25 cellular contexts compared by ENCODE assay signal in genomic region chr7:39695852-39696586, GRCh38.
DNase-seq lines count a peak whose midpoint lies in the region; ATAC-seq, FAIRE-seq and TF ChIP-seq lines count a peak whose summit lies in the region.
"Had no signal": no experiment of that assay in that cellular context is flagged by ENCODE, and none has a peak within 500 bp of the region (broad histone marks: within the 10 kb centered on the region; RNA-seq: fewer than 3 reads in every experiment).

No MANE protein-coding gene starts in this region.

- no peaks in the 10 kb centered on the region for H3K9me3 ChIP-seq in T-helper 17 cell (ENCODE audit: control insufficient read depth, low read length, poor library complexity, severe bottlenecking)
- no peaks in the 10 kb centered on the region for H3K9me3 ChIP-seq in hepatocyte (ENCODE audit: low read depth)
- H3K9me3 ChIP-seq: Caco-2, HAP-1, Peyer's patch had no signal

- H3K4me1 ChIP-seq in hepatocyte (ENCODE audit: insufficient read depth): no peaks in the 10 kb centered on the region
- H3K4me1 ChIP-seq: Caco-2, Peyer's patch had no signal

- no peak overlapping the region for H3K4me3 Mint-ChIP-seq in activated naive CD8-positive, alpha-beta T cell
- H3K4me3 Mint-ChIP-seq in activated naive CD8-positive, alpha-beta T cell treated with anti-CD3 and anti-CD28 coated beads, Interleukin-2, amount 50 U/mL, for 24 hours: no peak overlapping the region
- no peak overlapping the region for H3K4me3 Mint-ChIP-seq in T-helper 17 cell
- H3K4me3 Mint-ChIP-seq: CD8-positive, alpha-beta T cell had no signal

- H3K79me2 ChIP-seq in hepatocyte: no peaks in the 10 kb centered on the region

- peak overlapping the region; percentile 17 for H3K27ac ChIP-seq in hepatocyte
- H3K27ac ChIP-seq: Peyer's patch had no signal

- no peak for TF ChIP-seq CTCF in hepatocyte (IDR thresholded peaks at IDR 0.05; ENCODE audit: poor library complexity)

- H3K4me2 ChIP-seq in hepatocyte: no peak overlapping the region

- WGBS in hepatocyte (ENCODE audit: low lambda C conversion rate, missing lambda C conversion rate): 92% methylated on average over 3 of the region's 3 CpGs

- H3K27me3 ChIP-seq in hepatocyte: no peaks in the 10 kb centered on the region
- H3K27me3 ChIP-seq: Peyer's patch had no signal

- peak overlapping the region; percentile 50 for H3K27ac Mint-ChIP-seq in activated naive CD8-positive, alpha-beta T cell
- H3K27ac Mint-ChIP-seq in activated naive CD8-positive, alpha-beta T cell treated with anti-CD3 and anti-CD28 coated beads, Interleukin-2, amount 50 U/mL, for 24 hours: no peak overlapping the region
- peak overlapping the region; percentile 2 for H3K27ac Mint-ChIP-seq in T-helper 17 cell

- peak; percentile 27 for FAIRE-seq in urothelium cell line (lab: Jason Lieb, UNC)
- FAIRE-seq: GM12878 had no signal

- peaks cover 3% of the 10 kb centered on the region for H3K4me1 Mint-ChIP-seq in activated naive CD8-positive, alpha-beta T cell (ENCODE audit: low read depth)
- H3K4me1 Mint-ChIP-seq in activated naive CD8-positive, alpha-beta T cell treated with anti-CD3 and anti-CD28 coated beads, Interleukin-2, amount 50 U/mL, for 24 hours: peaks cover 9% of the 10 kb centered on the region
- H3K4me1 Mint-ChIP-seq in T-helper 17 cell: peaks cover 2% of the 10 kb centered on the region

- peaks cover 31% of the 10 kb centered on the region for H3K36me3 Mint-ChIP-seq in activated naive CD8-positive, alpha-beta T cell
- peaks cover 41% of the 10 kb centered on the region for H3K36me3 Mint-ChIP-seq in activated naive CD8-positive, alpha-beta T cell treated with anti-CD3 and anti-CD28 coated beads, Interleukin-2, amount 50 U/mL, for 24 hours (ENCODE audit: low read depth)
- peaks cover 11% of the 10 kb centered on the region for H3K36me3 Mint-ChIP-seq in T-helper 17 cell (ENCODE audit: low read depth)

- no peaks in the 10 kb centered on the region for H3K9me2 ChIP-seq in hepatocyte (replicated peaks; ENCODE audit: insufficient read depth)

- peaks cover 17% of the 10 kb centered on the region for H3K36me3 ChIP-seq in hepatocyte (replicated peaks; ENCODE audit: insufficient read depth, low read depth)

- ATAC-seq in activated naive CD8-positive, alpha-beta T cell treated with anti-CD3 and anti-CD28 coated beads, Interleukin-2, amount 50 U/mL, for 24 hours: no peak
- ATAC-seq in T-helper 17 cell (no peak), HG02623 (IDR thresholded peaks at IDR 0.05; ENCODE audit: unreplicated experiment) (no peak), GM18861 (IDR thresholded peaks at IDR 0.05; ENCODE audit: unreplicated experiment) (no peak)
- ATAC-seq: CD8-positive, alpha-beta T cell; GM12878 had no signal

- no peaks in the 10 kb centered on the region for H3K27me3 Mint-ChIP-seq in activated naive CD8-positive, alpha-beta T cell
- H3K27me3 Mint-ChIP-seq in activated naive CD8-positive, alpha-beta T cell treated with anti-CD3 and anti-CD28 coated beads, Interleukin-2, amount 50 U/mL, for 24 hours: no peaks in the 10 kb centered on the region
- H3K27me3 Mint-ChIP-seq in T-helper 17 cell: no peaks in the 10 kb centered on the region

- H3K4me3 ChIP-seq in hepatocyte: no peak overlapping the region
- H3K4me3 ChIP-seq: GM12878, HAP-1, Peyer's patch had no signal

- H3K9me3 Mint-ChIP-seq in activated naive CD8-positive, alpha-beta T cell (ENCODE audit: low read depth): no peaks in the 10 kb centered on the region
- no peaks in the 10 kb centered on the region for H3K9me3 Mint-ChIP-seq in activated naive CD8-positive, alpha-beta T cell treated with anti-CD3 and anti-CD28 coated beads, Interleukin-2, amount 50 U/mL, for 24 hours

- no peaks in the 10 kb centered on the region for H4K20me1 ChIP-seq in hepatocyte (ENCODE audit: insufficient read depth, poor library complexity, severe bottlenecking)

- no peak for DNase-seq in activated naive CD8-positive, alpha-beta T cell treated with anti-CD3 and anti-CD28 coated beads, Interleukin-2, amount 50 U/mL, for 24 hours
- no peak for DNase-seq in T-helper 17 cell
- no peak for DNase-seq in hepatocyte (ENCODE audit: low spot score)
- DNase-seq in urothelium cell line (ENCODE audit: low spot score): no peak
- DNase-seq in NCI-H524 (lab: John Stamatoyannopoulos, UW): no peak
- DNase-seq: C1 segment of cervical spinal cord; Caco-2; CD8-positive, alpha-beta T cell; DMS 273 treated with DMSO at 0.1 percent for 48 hours; DMS79; EL; GDM1; GOT3; KBM-7; NCI-H1694; NCI-H2029 treated with DMSO at 0.1 percent for 48 hours; NCI-H446 treated with DMSO at 0.1 percent for 48 hours; NCI-H69; Peyer's patch; SHP77 treated with DMSO at 0.1 percent for 48 hours had no signal

- H2AFZ ChIP-seq in hepatocyte: no peak overlapping the region
